Comparison of ENCODE assay signal across 1 cellular context in the genomic region with DNA sequence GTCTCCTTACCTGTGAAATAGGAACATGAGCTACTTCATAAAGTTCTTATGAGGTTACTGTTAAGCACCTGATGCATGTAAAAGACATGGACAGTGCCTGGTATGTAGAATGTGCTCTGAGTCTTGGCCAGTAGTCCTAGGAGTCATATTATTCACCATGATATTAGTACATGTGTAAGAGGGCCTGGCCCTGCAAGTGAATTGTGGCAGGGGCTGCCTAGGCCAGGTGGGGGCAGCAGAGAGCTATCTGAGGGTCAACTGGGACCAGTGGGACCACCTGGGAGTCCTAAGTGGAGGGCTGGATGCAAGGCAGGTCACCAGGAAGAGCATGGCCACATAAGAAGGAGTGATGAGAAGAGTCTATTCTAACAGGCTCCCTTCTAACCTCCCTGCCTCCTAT.
TF ChIP-seq lines count a peak whose summit lies in the region.

No MANE protein-coding gene starts in this region.

TF ChIP-seq in endothelial cell of umbilical vein, 7 proteins besides CTCF, POLR2A, EP300 and RAD21 (continued from another document):
- TF ChIP-seq MAX (IDR thresholded peaks at IDR 0.05; ENCODE audit: insufficient read depth, insufficient read length) (no peak), POLR2AphosphoS5 (IDR thresholded peaks at IDR 0.05; ENCODE audit: insufficient read depth, low read depth, low read length) (no peak), EZH2 (IDR thresholded peaks at IDR 0.05; ENCODE audit: borderline replicate concordance, low read depth, low read length, severe bottlenecking) (no peak), FOS (IDR thresholded peaks at IDR 0.05; ENCODE audit: borderline replicate concordance, insufficient read depth, low read length) (no peak), JUN (IDR thresholded peaks at IDR 0.05; ENCODE audit: borderline replicate concordance, insufficient read depth, insufficient read length, low read depth) (no peak), GATA2 (IDR thresholded peaks at IDR 0.05; ENCODE audit: insufficient read depth, insufficient read length, low read depth, low read length) (no peak)
TF ChIP-seq in endothelial cell of umbilical vein: peak in this region for 0.
